ENCODE assay signal across 1 cellular context in the genomic region with DNA sequence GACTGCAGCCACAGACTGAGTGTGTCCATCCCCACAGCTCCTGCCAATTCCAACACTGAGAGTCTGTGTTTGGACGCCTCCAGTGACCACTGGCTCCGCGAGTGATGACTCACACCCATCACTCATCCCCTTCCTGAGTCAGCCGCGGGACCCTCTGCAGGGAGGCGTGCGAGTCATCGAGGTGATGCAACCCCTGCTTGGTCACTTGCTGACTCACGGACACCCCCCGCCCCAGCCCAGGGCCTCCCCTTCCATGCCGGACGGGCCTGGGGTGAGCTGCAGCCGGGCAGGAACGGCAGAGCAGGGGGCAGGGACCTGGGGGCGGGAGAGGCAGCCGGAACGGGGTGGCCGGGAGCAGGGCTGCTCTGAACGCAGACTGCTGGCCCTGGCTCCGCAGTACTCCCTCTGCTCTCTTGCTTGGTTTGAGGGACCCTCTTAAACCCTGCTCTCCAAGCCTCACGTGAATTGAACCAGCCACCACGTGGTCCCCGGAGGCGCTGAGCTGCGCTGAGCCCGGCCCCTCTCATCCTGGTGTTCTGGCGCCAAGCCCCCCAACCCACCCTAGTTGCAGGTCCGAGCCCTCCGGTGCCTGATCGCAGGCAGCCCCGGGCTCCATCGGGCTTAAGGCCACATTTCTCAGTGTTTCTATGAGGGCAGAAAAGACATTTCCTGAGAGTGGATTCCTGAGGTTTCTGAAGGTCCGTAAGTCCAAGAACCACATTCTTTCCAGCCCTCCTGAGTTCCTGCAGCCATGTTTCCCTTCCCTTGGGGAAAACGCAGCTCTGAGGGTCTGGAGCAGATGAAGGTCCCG.
TF ChIP-seq lines count a peak whose summit lies in the region.

No MANE protein-coding gene starts in this region.

TF ChIP-seq in K562, 482 proteins besides CTCF, POLR2A, EP300 and RAD21 (continued from another document and continues in another):
- TF ChIP-seq, protein P1, sequence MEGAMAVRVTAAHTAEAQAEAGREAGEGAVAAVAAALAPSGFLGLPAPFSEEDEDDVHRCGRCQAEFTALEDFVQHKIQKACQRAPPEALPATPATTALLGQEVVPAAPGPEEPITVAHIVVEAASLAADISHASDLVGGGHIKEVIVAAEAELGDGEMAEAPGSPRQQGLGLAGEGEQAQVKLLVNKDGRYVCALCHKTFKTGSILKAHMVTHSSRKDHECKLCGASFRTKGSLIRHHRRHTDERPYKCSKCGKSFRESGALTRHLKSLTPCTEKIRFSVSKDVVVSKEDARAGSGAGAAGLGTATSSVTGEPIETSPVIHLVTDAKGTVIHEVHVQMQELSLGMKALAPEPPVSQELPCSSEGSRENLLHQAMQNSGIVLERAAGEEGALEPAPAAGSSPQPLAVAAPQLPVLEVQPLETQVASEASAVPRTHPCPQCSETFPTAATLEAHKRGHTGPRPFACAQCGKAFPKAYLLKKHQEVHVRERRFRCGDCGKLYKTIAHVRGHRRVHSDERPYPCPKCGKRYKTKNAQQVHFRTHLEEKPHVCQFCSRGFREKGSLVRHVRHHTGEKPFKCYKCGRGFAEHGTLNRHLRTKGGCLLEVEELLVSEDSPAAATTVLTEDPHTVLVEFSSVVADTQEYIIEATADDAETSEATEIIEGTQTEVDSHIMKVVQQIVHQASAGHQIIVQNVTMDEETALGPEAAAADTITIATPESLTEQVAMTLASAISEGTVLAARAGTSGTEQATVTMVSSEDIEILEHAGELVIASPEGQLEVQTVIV (CRISPR knock-in tag; IDR thresholded peaks at IDR 0.05; ENCODE audit: borderline replicate concordance): no peak
- TF ChIP-seq HDAC2 (IDR thresholded peaks at IDR 0.05): peak; percentile 91
- TF ChIP-seq ZBTB1 (CRISPR knock-in tag; IDR thresholded peaks at IDR 0.05; ENCODE audit: borderline replicate concordance, low read depth): 0 out of 2 replicates have a peak, but pooled peaks have one; percentile 42
- TF ChIP-seq KLF1 (tag; IDR thresholded peaks at IDR 0.05): peak; percentile 59; the same call in 1 of the 2 replicates
- no peak for TF ChIP-seq ZC3H8 (IDR thresholded peaks at IDR 0.05)
- no peak for TF ChIP-seq CAMTA2 (CRISPR knock-in tag; conservative IDR thresholded peaks at IDR 0.05)
- peak; percentile 63 for TF ChIP-seq NFIC (IDR thresholded peaks at IDR 0.05)
- peak; percentile 83 for TF ChIP-seq ZNF311 (CRISPR knock-in tag; IDR thresholded peaks at IDR 0.05)
- peak; percentile 47; the same call in 1 of the 2 replicates for TF ChIP-seq RAD51 (IDR thresholded peaks at IDR 0.05; ENCODE audit: borderline replicate concordance, low read depth)
- TF ChIP-seq GABPB1 (CRISPR knock-in tag; IDR thresholded peaks at IDR 0.05): peak; percentile 84
- TF ChIP-seq, protein P2, sequence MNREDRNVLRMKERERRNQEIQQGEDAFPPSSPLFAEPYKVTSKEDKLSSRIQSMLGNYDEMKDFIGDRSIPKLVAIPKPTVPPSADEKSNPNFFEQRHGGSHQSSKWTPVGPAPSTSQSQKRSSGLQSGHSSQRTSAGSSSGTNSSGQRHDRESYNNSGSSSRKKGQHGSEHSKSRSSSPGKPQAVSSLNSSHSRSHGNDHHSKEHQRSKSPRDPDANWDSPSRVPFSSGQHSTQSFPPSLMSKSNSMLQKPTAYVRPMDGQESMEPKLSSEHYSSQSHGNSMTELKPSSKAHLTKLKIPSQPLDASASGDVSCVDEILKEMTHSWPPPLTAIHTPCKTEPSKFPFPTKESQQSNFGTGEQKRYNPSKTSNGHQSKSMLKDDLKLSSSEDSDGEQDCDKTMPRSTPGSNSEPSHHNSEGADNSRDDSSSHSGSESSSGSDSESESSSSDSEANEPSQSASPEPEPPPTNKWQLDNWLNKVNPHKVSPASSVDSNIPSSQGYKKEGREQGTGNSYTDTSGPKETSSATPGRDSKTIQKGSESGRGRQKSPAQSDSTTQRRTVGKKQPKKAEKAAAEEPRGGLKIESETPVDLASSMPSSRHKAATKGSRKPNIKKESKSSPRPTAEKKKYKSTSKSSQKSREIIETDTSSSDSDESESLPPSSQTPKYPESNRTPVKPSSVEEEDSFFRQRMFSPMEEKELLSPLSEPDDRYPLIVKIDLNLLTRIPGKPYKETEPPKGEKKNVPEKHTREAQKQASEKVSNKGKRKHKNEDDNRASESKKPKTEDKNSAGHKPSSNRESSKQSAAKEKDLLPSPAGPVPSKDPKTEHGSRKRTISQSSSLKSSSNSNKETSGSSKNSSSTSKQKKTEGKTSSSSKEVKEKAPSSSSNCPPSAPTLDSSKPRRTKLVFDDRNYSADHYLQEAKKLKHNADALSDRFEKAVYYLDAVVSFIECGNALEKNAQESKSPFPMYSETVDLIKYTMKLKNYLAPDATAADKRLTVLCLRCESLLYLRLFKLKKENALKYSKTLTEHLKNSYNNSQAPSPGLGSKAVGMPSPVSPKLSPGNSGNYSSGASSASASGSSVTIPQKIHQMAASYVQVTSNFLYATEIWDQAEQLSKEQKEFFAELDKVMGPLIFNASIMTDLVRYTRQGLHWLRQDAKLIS (CRISPR knock-in tag; IDR thresholded peaks at IDR 0.05): peak; percentile 92; the same call in 1 of the 2 replicates
- peak; percentile 9; the same call in 1 of the 2 replicates for TF ChIP-seq CBFA2T2 (conservative IDR thresholded peaks at IDR 0.05)
- peak; percentile 42; the same call in 1 of the 2 replicates for TF ChIP-seq POLR2AphosphoS5 (IDR thresholded peaks at IDR 0.05; ENCODE audit: control insufficient read depth, insufficient read depth, low read depth, low read length)
- peak; percentile 88 for TF ChIP-seq CREM (IDR thresholded peaks at IDR 0.05; ENCODE audit: low read depth)
- TF ChIP-seq SMAD4 (CRISPR knock-in tag; conservative IDR thresholded peaks at IDR 0.05): peak; percentile 98
- peak; percentile 98 for TF ChIP-seq C11orf30 (IDR thresholded peaks at IDR 0.05; ENCODE audit: low read depth)
- peak in 1 of 2 experiments; percentile 76; a peak in 1 of 4 replicates for TF ChIP-seq FOXA3 (CRISPR knock-in tag; conservative IDR thresholded peaks at IDR 0.05 in 1 of 2, IDR thresholded peaks at IDR 0.05 in 1 of 2)
- peak; percentile 87 for TF ChIP-seq MAFK (IDR thresholded peaks at IDR 0.05; ENCODE audit: low read length)
- peak; percentile 94 for TF ChIP-seq MYC (IDR thresholded peaks at IDR 0.05; ENCODE audit: low read depth, low read length)
- TF ChIP-seq MYC (CRISPR knock-in tag; IDR thresholded peaks at IDR 0.05; ENCODE audit: borderline replicate concordance, low read depth): 0 out of 2 replicates have a peak, but pooled peaks have one; percentile 46
- TF ChIP-seq, protein P3, sequence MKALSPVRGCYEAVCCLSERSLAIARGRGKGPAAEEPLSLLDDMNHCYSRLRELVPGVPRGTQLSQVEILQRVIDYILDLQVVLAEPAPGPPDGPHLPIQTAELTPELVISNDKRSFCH (CRISPR knock-in tag; IDR thresholded peaks at IDR 0.05): no peak
- TF ChIP-seq, protein P3 (tag; IDR thresholded peaks at IDR 0.05): peak; percentile 55; the same call in 1 of the 2 replicates
- peak; percentile 97 for TF ChIP-seq EP400 (IDR thresholded peaks at IDR 0.05)
- TF ChIP-seq, protein P4, sequence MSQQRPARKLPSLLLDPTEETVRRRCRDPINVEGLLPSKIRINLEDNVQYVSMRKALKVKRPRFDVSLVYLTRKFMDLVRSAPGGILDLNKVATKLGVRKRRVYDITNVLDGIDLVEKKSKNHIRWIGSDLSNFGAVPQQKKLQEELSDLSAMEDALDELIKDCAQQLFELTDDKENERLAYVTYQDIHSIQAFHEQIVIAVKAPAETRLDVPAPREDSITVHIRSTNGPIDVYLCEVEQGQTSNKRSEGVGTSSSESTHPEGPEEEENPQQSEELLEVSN (IDR thresholded peaks at IDR 0.05; ENCODE audit: borderline replicate concordance in 1 of 2, extremely low read depth in 1 of 2, insufficient read depth in 1 of 2, insufficient read length in 1 of 2, low read depth in 1 of 2, low read length in 1 of 2, poor library complexity in 1 of 2, severe bottlenecking in 1 of 2): peak; percentile 71 to 73
- TF ChIP-seq ARNT (IDR thresholded peaks at IDR 0.05): peak in 1 of 2 experiments; percentile 84; a peak in 2 of 4 replicates
- no peak for TF ChIP-seq ASH1L (IDR thresholded peaks at IDR 0.05; ENCODE audit: borderline replicate concordance, low read depth, partially characterized antibody)
- no peak for TF ChIP-seq ZNF124 (CRISPR knock-in tag; IDR thresholded peaks at IDR 0.05)
- TF ChIP-seq DPF2 (IDR thresholded peaks at IDR 0.05): peak; percentile 99
- no peak for TF ChIP-seq RBM39 (optimal IDR thresholded peaks at IDR 0.05; ENCODE audit: low read depth, low read length)
- TF ChIP-seq POLR3A (IDR thresholded peaks at IDR 0.05; ENCODE audit: borderline replicate concordance, extremely low read depth, insufficient read depth, insufficient read length): no peak
- TF ChIP-seq MTA2 (IDR thresholded peaks at IDR 0.05; ENCODE audit: low read depth): peak; percentile 47
- TF ChIP-seq ZNF668 (CRISPR knock-in tag; IDR thresholded peaks at IDR 0.05): peak; percentile 73; the same call in 1 of the 2 replicates
- peak; percentile 7; the same call in 1 of the 2 replicates for TF ChIP-seq LARP7 (IDR thresholded peaks at IDR 0.05)
- peak; percentile 55; the same call in 1 of the 2 replicates for TF ChIP-seq PHF8 (IDR thresholded peaks at IDR 0.05; ENCODE audit: borderline replicate concordance, low read length)
- TF ChIP-seq, protein P5, sequence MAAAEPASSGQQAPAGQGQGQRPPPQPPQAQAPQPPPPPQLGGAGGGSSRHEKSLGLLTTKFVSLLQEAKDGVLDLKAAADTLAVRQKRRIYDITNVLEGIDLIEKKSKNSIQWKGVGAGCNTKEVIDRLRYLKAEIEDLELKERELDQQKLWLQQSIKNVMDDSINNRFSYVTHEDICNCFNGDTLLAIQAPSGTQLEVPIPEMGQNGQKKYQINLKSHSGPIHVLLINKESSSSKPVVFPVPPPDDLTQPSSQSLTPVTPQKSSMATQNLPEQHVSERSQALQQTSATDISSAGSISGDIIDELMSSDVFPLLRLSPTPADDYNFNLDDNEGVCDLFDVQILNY (CRISPR knock-in tag; IDR thresholded peaks at IDR 0.05): no peak
- TF ChIP-seq ZNF23 (CRISPR knock-in tag; IDR thresholded peaks at IDR 0.05): 0 out of 2 replicates have a peak, but pooled peaks have one; percentile 27
- no peak for TF ChIP-seq PTBP1 (IDR thresholded peaks at IDR 0.05; ENCODE audit: low read depth, low read length)
- TF ChIP-seq KDM2B (CRISPR knock-in tag; IDR thresholded peaks at IDR 0.05): no peak
- TF ChIP-seq, protein P6, sequence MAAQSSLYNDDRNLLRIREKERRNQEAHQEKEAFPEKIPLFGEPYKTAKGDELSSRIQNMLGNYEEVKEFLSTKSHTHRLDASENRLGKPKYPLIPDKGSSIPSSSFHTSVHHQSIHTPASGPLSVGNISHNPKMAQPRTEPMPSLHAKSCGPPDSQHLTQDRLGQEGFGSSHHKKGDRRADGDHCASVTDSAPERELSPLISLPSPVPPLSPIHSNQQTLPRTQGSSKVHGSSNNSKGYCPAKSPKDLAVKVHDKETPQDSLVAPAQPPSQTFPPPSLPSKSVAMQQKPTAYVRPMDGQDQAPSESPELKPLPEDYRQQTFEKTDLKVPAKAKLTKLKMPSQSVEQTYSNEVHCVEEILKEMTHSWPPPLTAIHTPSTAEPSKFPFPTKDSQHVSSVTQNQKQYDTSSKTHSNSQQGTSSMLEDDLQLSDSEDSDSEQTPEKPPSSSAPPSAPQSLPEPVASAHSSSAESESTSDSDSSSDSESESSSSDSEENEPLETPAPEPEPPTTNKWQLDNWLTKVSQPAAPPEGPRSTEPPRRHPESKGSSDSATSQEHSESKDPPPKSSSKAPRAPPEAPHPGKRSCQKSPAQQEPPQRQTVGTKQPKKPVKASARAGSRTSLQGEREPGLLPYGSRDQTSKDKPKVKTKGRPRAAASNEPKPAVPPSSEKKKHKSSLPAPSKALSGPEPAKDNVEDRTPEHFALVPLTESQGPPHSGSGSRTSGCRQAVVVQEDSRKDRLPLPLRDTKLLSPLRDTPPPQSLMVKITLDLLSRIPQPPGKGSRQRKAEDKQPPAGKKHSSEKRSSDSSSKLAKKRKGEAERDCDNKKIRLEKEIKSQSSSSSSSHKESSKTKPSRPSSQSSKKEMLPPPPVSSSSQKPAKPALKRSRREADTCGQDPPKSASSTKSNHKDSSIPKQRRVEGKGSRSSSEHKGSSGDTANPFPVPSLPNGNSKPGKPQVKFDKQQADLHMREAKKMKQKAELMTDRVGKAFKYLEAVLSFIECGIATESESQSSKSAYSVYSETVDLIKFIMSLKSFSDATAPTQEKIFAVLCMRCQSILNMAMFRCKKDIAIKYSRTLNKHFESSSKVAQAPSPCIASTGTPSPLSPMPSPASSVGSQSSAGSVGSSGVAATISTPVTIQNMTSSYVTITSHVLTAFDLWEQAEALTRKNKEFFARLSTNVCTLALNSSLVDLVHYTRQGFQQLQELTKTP (IDR thresholded peaks at IDR 0.05; ENCODE audit: low read depth in 1 of 2, partially characterized antibody in 2 of 2): peak in 1 of 2 experiments; percentile 94
- no peak for TF ChIP-seq ELF1 (tag; IDR thresholded peaks at IDR 0.05)
- peak; percentile 99 for TF ChIP-seq NFE2 (IDR thresholded peaks at IDR 0.05; ENCODE audit: low read depth)
- TF ChIP-seq HDAC3 (IDR thresholded peaks at IDR 0.05; ENCODE audit: borderline replicate concordance, partially characterized antibody): no peak
- peak; percentile 85 for TF ChIP-seq BRD9 (IDR thresholded peaks at IDR 0.05; ENCODE audit: low read depth, partially characterized antibody)
- TF ChIP-seq, protein P7, sequence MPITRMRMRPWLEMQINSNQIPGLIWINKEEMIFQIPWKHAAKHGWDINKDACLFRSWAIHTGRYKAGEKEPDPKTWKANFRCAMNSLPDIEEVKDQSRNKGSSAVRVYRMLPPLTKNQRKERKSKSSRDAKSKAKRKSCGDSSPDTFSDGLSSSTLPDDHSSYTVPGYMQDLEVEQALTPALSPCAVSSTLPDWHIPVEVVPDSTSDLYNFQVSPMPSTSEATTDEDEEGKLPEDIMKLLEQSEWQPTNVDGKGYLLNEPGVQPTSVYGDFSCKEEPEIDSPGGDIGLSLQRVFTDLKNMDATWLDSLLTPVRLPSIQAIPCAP (CRISPR knock-in tag; IDR thresholded peaks at IDR 0.05; ENCODE audit: borderline replicate concordance): 0 out of 2 replicates have a peak, but pooled peaks have one; percentile 53
- TF ChIP-seq SMAD2 (IDR thresholded peaks at IDR 0.05; ENCODE audit: low read depth, low read length): no peak
- no peak for TF ChIP-seq SMARCB1 (IDR thresholded peaks at IDR 0.05; ENCODE audit: insufficient read length, low read depth)
- peak; percentile 80; the same call in 1 of the 2 replicates for TF ChIP-seq TRIM28 (IDR thresholded peaks at IDR 0.05)
- TF ChIP-seq, protein P8, sequence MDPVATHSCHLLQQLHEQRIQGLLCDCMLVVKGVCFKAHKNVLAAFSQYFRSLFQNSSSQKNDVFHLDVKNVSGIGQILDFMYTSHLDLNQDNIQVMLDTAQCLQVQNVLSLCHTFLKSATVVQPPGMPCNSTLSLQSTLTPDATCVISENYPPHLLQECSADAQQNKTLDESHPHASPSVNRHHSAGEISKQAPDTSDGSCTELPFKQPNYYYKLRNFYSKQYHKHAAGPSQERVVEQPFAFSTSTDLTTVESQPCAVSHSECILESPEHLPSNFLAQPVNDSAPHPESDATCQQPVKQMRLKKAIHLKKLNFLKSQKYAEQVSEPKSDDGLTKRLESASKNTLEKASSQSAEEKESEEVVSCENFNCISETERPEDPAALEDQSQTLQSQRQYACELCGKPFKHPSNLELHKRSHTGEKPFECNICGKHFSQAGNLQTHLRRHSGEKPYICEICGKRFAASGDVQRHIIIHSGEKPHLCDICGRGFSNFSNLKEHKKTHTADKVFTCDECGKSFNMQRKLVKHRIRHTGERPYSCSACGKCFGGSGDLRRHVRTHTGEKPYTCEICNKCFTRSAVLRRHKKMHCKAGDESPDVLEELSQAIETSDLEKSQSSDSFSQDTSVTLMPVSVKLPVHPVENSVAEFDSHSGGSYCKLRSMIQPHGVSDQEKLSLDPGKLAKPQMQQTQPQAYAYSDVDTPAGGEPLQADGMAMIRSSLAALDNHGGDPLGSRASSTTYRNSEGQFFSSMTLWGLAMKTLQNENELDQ (CRISPR knock-in tag; IDR thresholded peaks at IDR 0.05; ENCODE audit: borderline replicate concordance): peak; percentile 93; the same call in 1 of the 2 replicates
